2 cellular contexts compared by ENCODE assay signal in the genomic region with DNA sequence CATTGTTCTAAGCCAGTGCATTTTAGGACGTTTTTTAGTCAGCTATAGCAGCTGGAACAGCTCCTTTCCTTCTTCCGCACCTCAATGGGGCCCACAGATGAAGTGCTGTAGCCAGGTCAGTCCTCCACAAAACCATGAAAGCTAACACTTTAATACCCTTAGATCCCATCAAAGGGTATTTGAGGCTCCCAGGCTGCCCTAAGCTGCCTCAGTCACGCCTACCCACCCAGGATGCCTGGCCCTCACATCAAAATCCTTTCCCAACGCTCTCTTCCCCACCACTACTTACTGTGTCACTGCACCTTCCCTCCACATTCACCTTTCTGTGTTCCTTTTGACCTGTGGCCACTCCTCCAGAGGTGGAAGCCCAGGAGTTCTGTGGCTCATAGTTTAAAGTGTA.
TF ChIP-seq lines count a peak whose summit lies in the region.

No MANE protein-coding gene starts in this region.

TF ChIP-seq in GM23338, 12 proteins besides CTCF, POLR2A, EP300 and RAD21 (continued from another document and continues in another):
- TF ChIP-seq ZNF462 (CRISPR knock-in tag; IDR thresholded peaks at IDR 0.05) = no peak
- TF ChIP-seq, protein P1, sequence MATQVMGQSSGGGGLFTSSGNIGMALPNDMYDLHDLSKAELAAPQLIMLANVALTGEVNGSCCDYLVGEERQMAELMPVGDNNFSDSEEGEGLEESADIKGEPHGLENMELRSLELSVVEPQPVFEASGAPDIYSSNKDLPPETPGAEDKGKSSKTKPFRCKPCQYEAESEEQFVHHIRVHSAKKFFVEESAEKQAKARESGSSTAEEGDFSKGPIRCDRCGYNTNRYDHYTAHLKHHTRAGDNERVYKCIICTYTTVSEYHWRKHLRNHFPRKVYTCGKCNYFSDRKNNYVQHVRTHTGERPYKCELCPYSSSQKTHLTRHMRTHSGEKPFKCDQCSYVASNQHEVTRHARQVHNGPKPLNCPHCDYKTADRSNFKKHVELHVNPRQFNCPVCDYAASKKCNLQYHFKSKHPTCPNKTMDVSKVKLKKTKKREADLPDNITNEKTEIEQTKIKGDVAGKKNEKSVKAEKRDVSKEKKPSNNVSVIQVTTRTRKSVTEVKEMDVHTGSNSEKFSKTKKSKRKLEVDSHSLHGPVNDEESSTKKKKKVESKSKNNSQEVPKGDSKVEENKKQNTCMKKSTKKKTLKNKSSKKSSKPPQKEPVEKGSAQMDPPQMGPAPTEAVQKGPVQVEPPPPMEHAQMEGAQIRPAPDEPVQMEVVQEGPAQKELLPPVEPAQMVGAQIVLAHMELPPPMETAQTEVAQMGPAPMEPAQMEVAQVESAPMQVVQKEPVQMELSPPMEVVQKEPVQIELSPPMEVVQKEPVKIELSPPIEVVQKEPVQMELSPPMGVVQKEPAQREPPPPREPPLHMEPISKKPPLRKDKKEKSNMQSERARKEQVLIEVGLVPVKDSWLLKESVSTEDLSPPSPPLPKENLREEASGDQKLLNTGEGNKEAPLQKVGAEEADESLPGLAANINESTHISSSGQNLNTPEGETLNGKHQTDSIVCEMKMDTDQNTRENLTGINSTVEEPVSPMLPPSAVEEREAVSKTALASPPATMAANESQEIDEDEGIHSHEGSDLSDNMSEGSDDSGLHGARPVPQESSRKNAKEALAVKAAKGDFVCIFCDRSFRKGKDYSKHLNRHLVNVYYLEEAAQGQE (IDR thresholded peaks at IDR 0.05; ENCODE audit: unreplicated experiment) = no peak
- no peak for TF ChIP-seq EZH2 (IDR thresholded peaks at IDR 0.05; ENCODE audit: low read depth, unreplicated experiment)
- no peak for TF ChIP-seq EZH2phosphoT487 (IDR thresholded peaks at IDR 0.05; ENCODE audit: unreplicated experiment)
- no peak for TF ChIP-seq POLR2AphosphoS5 (IDR thresholded peaks at IDR 0.05; ENCODE audit: low read depth)
- TF ChIP-seq JUNB (IDR thresholded peaks at IDR 0.05; ENCODE audit: unreplicated experiment) = no peak
- TF ChIP-seq NANOG (IDR thresholded peaks at IDR 0.05; ENCODE audit: borderline replicate concordance) = no peak
- no peak for TF ChIP-seq ZNF331 (CRISPR knock-in tag; IDR thresholded peaks at IDR 0.05; ENCODE audit: low read depth)
- no peak for TF ChIP-seq STAT1 (IDR thresholded peaks at IDR 0.05; ENCODE audit: unreplicated experiment)
- TF ChIP-seq, protein P2, sequence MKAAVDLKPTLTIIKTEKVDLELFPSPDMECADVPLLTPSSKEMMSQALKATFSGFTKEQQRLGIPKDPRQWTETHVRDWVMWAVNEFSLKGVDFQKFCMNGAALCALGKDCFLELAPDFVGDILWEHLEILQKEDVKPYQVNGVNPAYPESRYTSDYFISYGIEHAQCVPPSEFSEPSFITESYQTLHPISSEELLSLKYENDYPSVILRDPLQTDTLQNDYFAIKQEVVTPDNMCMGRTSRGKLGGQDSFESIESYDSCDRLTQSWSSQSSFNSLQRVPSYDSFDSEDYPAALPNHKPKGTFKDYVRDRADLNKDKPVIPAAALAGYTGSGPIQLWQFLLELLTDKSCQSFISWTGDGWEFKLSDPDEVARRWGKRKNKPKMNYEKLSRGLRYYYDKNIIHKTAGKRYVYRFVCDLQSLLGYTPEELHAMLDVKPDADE (IDR thresholded peaks at IDR 0.05) = no peak

TF ChIP-seq in H1, 55 proteins besides CTCF, POLR2A, EP300 and RAD21 (continued from another document):
- TF ChIP-seq E2F6 (IDR thresholded peaks at IDR 0.05) = no peak
- no peak for TF ChIP-seq SP1 (IDR thresholded peaks at IDR 0.05; ENCODE audit: low read depth, low read length)
- no peak for TF ChIP-seq BRCA1 (IDR thresholded peaks at IDR 0.05; ENCODE audit: low read depth, low read length)
- no peak for TF ChIP-seq GTF2F1 (IDR thresholded peaks at IDR 0.05; ENCODE audit: borderline replicate concordance, low read depth, low read length)
- no peak for TF ChIP-seq CREB1 (IDR thresholded peaks at IDR 0.05)
- TF ChIP-seq, protein P3, sequence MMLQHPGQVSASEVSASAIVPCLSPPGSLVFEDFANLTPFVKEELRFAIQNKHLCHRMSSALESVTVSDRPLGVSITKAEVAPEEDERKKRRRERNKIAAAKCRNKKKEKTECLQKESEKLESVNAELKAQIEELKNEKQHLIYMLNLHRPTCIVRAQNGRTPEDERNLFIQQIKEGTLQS (IDR thresholded peaks at IDR 0.05; ENCODE audit: insufficient read depth, low read depth, low read length) = no peak
- TF ChIP-seq ASH2L (IDR thresholded peaks at IDR 0.05; ENCODE audit: low read length) = no peak
- no peak for TF ChIP-seq GABPA (IDR thresholded peaks at IDR 0.05; ENCODE audit: borderline replicate concordance, insufficient read depth, low read length)
- no peak for TF ChIP-seq SIRT6 (IDR thresholded peaks at IDR 0.05; ENCODE audit: low read length)
- no peak for TF ChIP-seq SRF (IDR thresholded peaks at IDR 0.05; ENCODE audit: low read depth, low read length)
- no peak for TF ChIP-seq CTBP2 (IDR thresholded peaks at IDR 0.05; ENCODE audit: borderline replicate concordance, insufficient read depth, insufficient read length, low read length)
- TF ChIP-seq KDM4A (IDR thresholded peaks at IDR 0.05; ENCODE audit: low read depth, low read length, severe bottlenecking) = no peak
- no peak for TF ChIP-seq SUZ12 (IDR thresholded peaks at IDR 0.05; ENCODE audit: low read length)
TF ChIP-seq in H1: peak in this region for 0.
